ENCODE assay signal across 8 cellular contexts in genomic region chrX:72308566-72309296, GRCh38. TPM values are rescaled to one million over a fixed set of nuclear protein-coding genes. Genes with fewer than 3 reads are reported as not detected.
DNase-seq lines count a peak whose midpoint lies in the region; ATAC-seq lines count a peak whose summit lies in the region.

No MANE protein-coding gene starts in this region.

- peaks cover 5% of the 10 kb centered on the region for H3K27me3 Mint-ChIP-seq in activated naive CD8-positive, alpha-beta T cell

- no peak overlapping the region for H3K4me3 ChIP-seq in Karpas-422 (ENCODE audit: low read length)

- peak; percentile 49 for ATAC-seq in HG03354 (IDR thresholded peaks at IDR 0.05; ENCODE audit: poor library complexity, severe bottlenecking, unreplicated experiment)
- ATAC-seq in GM19397 (IDR thresholded peaks at IDR 0.05; ENCODE audit: unreplicated experiment): no peak

- no peak overlapping the region for H3K27ac Mint-ChIP-seq in activated naive CD8-positive, alpha-beta T cell

- no peaks in the 10 kb centered on the region for H4K20me1 ChIP-seq in Karpas-422 (ENCODE audit: insufficient read depth, low read depth, low read length)

- H3K4me3 Mint-ChIP-seq in activated naive CD8-positive, alpha-beta T cell: peak overlapping the region; percentile 75

- H3K27ac ChIP-seq in Karpas-422 (ENCODE audit: low read length): no peak overlapping the region

- no peaks in the 10 kb centered on the region for H3K36me3 Mint-ChIP-seq in activated naive CD8-positive, alpha-beta T cell

- no peak overlapping the region for H3K9ac ChIP-seq in Karpas-422 (ENCODE audit: low read length)

- no peaks in the 10 kb centered on the region for H3K27me3 ChIP-seq in Karpas-422 (ENCODE audit: low read length)

- H3K4me2 ChIP-seq in Karpas-422 (ENCODE audit: low read depth, low read length, poor library complexity, severe bottlenecking): no peak overlapping the region

- H3K9me2 ChIP-seq in Karpas-422 (replicated peaks; ENCODE audit: insufficient read depth, low read length): no peaks in the 10 kb centered on the region

- no peaks in the 10 kb centered on the region for H3K9me3 ChIP-seq in Karpas-422 (ENCODE audit: low read length)

- no peak overlapping the region for H2AFZ ChIP-seq in Karpas-422 (ENCODE audit: low read length)

- H3K79me2 ChIP-seq in Karpas-422 (ENCODE audit: low read length): no peaks in the 10 kb centered on the region

- H3K9me3 Mint-ChIP-seq in activated naive CD8-positive, alpha-beta T cell (ENCODE audit: low read depth): no peaks in the 10 kb centered on the region

- H3K4me1 ChIP-seq in Karpas-422 (ENCODE audit: low read length): no peaks in the 10 kb centered on the region

- peaks cover 25% of the 10 kb centered on the region for H3K4me1 Mint-ChIP-seq in activated naive CD8-positive, alpha-beta T cell (ENCODE audit: low read depth)

- H3K36me3 ChIP-seq in Karpas-422 (ENCODE audit: insufficient read depth, low read length): no peaks in the 10 kb centered on the region

- DNase-seq in DMS153 (lab: John Stamatoyannopoulos, UW) (peak; percentile 5), NCI-H69 (lab: John Stamatoyannopoulos, UW) (peak; percentile 90), glomerular visceral epithelial cell (ENCODE audit: extremely low spot score) (peak; percentile 35), nucleus accumbens (lab: John Stamatoyannopoulos, UW) (peak in 46 of 56 donors; percentile 0 to 66 (median 13)), Karpas-422 (no peak)

RNA-seq across cellular contexts. Expression of gene CITED1, which starts 3.0 kb away (rescaled TPM):
- 0.26 TPM in 1 of 2 replicates, not detected in the other for total RNA-seq in Karpas-422 (2014; rRNA removed; shearing (Covaris generic); ENCODE audit: low replicate concordance)

RNA-seq across cellular contexts. Expression of gene RPS4X, which starts 31.7 kb away (rescaled TPM):
- 1,619 and 1,990 TPM in 2 replicates for total RNA-seq in Karpas-422 (2014; rRNA removed; shearing (Covaris generic); ENCODE audit: low replicate concordance)
